In the genomic region with DNA sequence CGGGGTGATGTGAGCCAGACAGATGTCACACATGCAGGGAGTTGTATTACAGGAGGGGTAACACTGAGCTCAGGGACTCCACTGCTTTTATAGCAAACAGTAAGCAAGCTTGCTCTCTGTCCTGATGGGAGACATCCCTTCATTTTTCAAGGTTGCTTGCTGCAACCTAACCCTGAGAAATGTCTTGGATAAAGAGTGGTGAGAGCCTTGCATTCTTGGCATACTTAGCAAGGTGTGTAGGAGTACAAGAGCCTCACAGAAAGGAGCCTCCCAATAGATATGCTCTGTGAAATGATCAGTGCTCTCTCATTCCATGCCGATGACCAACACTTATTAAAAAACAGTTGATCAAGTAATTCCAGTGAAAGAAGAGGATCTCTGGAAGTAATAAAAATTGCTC, we compare ENCODE assay signal across 1 cellular context.
TF ChIP-seq lines count a peak whose summit lies in the region.

No MANE protein-coding gene starts in this region.

TF ChIP-seq in HCT116, 20 proteins besides CTCF, POLR2A, EP300 and RAD21:
- no peak for TF ChIP-seq ZBTB33 (IDR thresholded peaks at IDR 0.05; ENCODE audit: extremely low read depth, insufficient replicate concordance, low read length)
- TF ChIP-seq TCF7L2 (IDR thresholded peaks at IDR 0.05; ENCODE audit: borderline replicate concordance, extremely low read depth, insufficient read depth, insufficient read length) = no peak
- no peak for TF ChIP-seq SRF (IDR thresholded peaks at IDR 0.05; ENCODE audit: low read depth)
- no peak for TF ChIP-seq POLR2AphosphoS5 (IDR thresholded peaks at IDR 0.05; ENCODE audit: low read depth, low read length)
- TF ChIP-seq ZFX (IDR thresholded peaks at IDR 0.05) = no peak
- TF ChIP-seq SP1 (IDR thresholded peaks at IDR 0.05; ENCODE audit: low read depth) = no peak
- TF ChIP-seq EGR1 (IDR thresholded peaks at IDR 0.05; ENCODE audit: low read depth) = no peak
- TF ChIP-seq EZH2 (IDR thresholded peaks at IDR 0.05) = no peak
- TF ChIP-seq CBX3 (IDR thresholded peaks at IDR 0.05; ENCODE audit: low read depth) = no peak
- no peak for TF ChIP-seq CEBPB (IDR thresholded peaks at IDR 0.05; ENCODE audit: low read depth)
- TF ChIP-seq, protein P1, sequence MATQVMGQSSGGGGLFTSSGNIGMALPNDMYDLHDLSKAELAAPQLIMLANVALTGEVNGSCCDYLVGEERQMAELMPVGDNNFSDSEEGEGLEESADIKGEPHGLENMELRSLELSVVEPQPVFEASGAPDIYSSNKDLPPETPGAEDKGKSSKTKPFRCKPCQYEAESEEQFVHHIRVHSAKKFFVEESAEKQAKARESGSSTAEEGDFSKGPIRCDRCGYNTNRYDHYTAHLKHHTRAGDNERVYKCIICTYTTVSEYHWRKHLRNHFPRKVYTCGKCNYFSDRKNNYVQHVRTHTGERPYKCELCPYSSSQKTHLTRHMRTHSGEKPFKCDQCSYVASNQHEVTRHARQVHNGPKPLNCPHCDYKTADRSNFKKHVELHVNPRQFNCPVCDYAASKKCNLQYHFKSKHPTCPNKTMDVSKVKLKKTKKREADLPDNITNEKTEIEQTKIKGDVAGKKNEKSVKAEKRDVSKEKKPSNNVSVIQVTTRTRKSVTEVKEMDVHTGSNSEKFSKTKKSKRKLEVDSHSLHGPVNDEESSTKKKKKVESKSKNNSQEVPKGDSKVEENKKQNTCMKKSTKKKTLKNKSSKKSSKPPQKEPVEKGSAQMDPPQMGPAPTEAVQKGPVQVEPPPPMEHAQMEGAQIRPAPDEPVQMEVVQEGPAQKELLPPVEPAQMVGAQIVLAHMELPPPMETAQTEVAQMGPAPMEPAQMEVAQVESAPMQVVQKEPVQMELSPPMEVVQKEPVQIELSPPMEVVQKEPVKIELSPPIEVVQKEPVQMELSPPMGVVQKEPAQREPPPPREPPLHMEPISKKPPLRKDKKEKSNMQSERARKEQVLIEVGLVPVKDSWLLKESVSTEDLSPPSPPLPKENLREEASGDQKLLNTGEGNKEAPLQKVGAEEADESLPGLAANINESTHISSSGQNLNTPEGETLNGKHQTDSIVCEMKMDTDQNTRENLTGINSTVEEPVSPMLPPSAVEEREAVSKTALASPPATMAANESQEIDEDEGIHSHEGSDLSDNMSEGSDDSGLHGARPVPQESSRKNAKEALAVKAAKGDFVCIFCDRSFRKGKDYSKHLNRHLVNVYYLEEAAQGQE (IDR thresholded peaks at IDR 0.05; ENCODE audit: low read depth) = no peak
- TF ChIP-seq JUND (IDR thresholded peaks at IDR 0.05) = no peak
